9 cellular contexts compared by ENCODE assay signal in the genomic region with DNA sequence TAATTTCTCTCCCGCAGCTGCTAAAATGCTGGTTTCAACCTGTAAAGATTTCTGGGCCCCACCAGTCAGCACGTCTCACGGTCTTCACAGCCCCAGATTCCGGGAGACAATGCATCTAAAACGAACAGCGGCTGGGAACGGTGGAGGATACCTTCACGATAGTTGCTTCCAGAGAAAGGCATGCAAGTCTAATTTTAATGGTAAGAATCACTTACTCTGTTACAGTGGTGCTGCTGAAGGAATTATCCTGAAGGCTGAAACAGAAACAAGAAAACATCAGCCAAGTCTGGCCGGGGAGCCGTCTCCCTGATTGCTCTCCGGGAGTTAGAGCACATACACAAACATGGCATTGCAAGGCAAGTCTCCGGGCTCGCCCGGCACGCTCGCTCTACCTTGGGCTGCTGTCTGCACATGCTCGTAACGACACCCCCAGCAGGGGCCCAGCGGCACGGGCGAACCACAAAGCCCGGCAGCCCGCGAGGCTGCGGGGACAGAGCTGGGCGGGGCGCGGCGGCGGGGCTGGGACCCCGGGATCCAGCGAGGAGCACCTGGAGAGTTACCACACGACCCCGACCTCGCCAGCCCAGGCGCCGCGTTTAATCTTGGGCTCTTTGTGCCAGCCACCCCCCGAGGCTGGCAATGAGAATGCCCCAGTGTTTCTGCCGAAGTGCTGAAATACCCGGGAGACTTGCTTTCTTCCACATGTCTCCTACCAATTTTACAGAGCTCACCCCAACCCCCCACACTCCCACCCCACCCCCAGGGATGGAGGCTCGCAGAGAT. TPM values are rescaled to one million over a fixed set of nuclear protein-coding genes. Genes with fewer than 3 reads are reported as not detected.
DNase-seq lines count a peak whose midpoint lies in the region; ATAC-seq, FAIRE-seq and TF ChIP-seq lines count a peak whose summit lies in the region.
"Had no signal": no experiment of that assay in that cellular context is flagged by ENCODE, and none has a peak within 500 bp of the region (broad histone marks: within the 10 kb centered on the region; RNA-seq: fewer than 3 reads in every experiment).

A gene (minus strand): TSS at position 366 of the 783 bp plus-strand sequence. CDS start 89 bp downstream, at position 277.

- peaks cover 34% of the 10 kb centered on the region for H3K27me3 Mint-ChIP-seq in activated T-cell treated with anti-CD3 and anti-CD28 coated beads, Interleukin-2, amount 50 U/mL, for 24 hours

- no peak within 1 kb of the TSS for H3K27ac Mint-ChIP-seq in activated T-cell treated with anti-CD3 and anti-CD28 coated beads, Interleukin-2, amount 50 U/mL, for 24 hours

- peak within 1 kb of the TSS; percentile 99 for H3K27ac ChIP-seq in neural cell (ENCODE audit: low read length)
- H3K27ac ChIP-seq: neutrophil had no signal

- peak within 1 kb of the TSS; percentile 72 for H3K4me3 ChIP-seq in neural cell (ENCODE audit: low read length)

- no peaks in the 10 kb centered on the region for H3K27me3 ChIP-seq in neural cell (ENCODE audit: insufficient read depth, low read depth, low read length)

- no peaks in the 10 kb centered on the region for H3K9me2 ChIP-seq in neural cell (ENCODE audit: insufficient read depth, low read length)

- no peak for TF ChIP-seq CTCF in neural cell (IDR thresholded peaks at IDR 0.05; ENCODE audit: poor library complexity, severe bottlenecking)

- H3K79me2 ChIP-seq in neural cell (replicated peaks; ENCODE audit: insufficient read depth, low read length): peaks cover 51% of the 10 kb centered on the region

- peak; percentile 69 for ATAC-seq in GM18511 (IDR thresholded peaks at IDR 0.05; ENCODE audit: unreplicated experiment)

- TF ChIP-seq RAD21 in neural cell (conservative IDR thresholded peaks at IDR 0.05): no peak

- in situ Hi-C loops in ACHN (cut with HindIII; ENCODE audit: low pct_ligation_motif_present, low pct_unique_long_range_greater_than_20kb, low sequenced_read_pairs): no loop called here

- H4K20me1 ChIP-seq in neural cell (ENCODE audit: insufficient read depth): no peaks in the 10 kb centered on the region

- DNase-seq in ACHN (peak; percentile 28), NCI-H1694 (lab: John Stamatoyannopoulos, UW) (peak; percentile 70), frontal cortex (ENCODE audit: low spot score in 2 of 2) (peak; percentile 36 to 45), MV-4-11 (lab: John Stamatoyannopoulos, UW) (no peak), OCI-M2 (lab: John Stamatoyannopoulos, UW; ENCODE audit: unreplicated experiment) (no peak)
- DNase-seq in activated T-cell treated with anti-CD3 and anti-CD28 coated beads, Interleukin-2, amount 50 U/mL, for 24 hours: peak; percentile 31

- H3K9me3 ChIP-seq in neural cell (ENCODE audit: low read length): no peaks in the 10 kb centered on the region
- H3K9me3 ChIP-seq: neutrophil had no signal

- peaks cover 9% of the 10 kb centered on the region for H3F3A ChIP-seq in neural cell (ENCODE audit: insufficient read depth, low read length, poor library complexity, severe bottlenecking)

- peak within 1 kb of the TSS; percentile 85 for H3K9ac ChIP-seq in neural cell (ENCODE audit: low read length)

- H3K4me1 Mint-ChIP-seq in activated T-cell treated with anti-CD3 and anti-CD28 coated beads, Interleukin-2, amount 50 U/mL, for 24 hours (ENCODE audit: low read depth): peaks cover 13% of the 10 kb centered on the region

- H3K36me3 ChIP-seq in neural cell (ENCODE audit: insufficient read depth, low read length): no peaks in the 10 kb centered on the region
- H3K36me3 ChIP-seq: neutrophil had no signal

- FAIRE-seq in frontal cortex (lab: Jason Lieb, UNC): no peak

- peak within 1 kb of the TSS; percentile 50 for H3K4me3 Mint-ChIP-seq in activated T-cell treated with anti-CD3 and anti-CD28 coated beads, Interleukin-2, amount 50 U/mL, for 24 hours

- peak; percentile 49 for TF ChIP-seq EP300 in neural cell (conservative IDR thresholded peaks at IDR 0.05; ENCODE audit: poor library complexity, severe bottlenecking)

- H3K9me3 Mint-ChIP-seq in activated T-cell treated with anti-CD3 and anti-CD28 coated beads, Interleukin-2, amount 50 U/mL, for 24 hours: no peaks in the 10 kb centered on the region

- no peaks in the 10 kb centered on the region for H3K36me3 Mint-ChIP-seq in activated T-cell treated with anti-CD3 and anti-CD28 coated beads, Interleukin-2, amount 50 U/mL, for 24 hours (ENCODE audit: low read depth)

- H2AFZ ChIP-seq in neural cell (ENCODE audit: low read depth, low read length): peak within 1 kb of the TSS; percentile 41

- H3K4me2 ChIP-seq in neural cell (ENCODE audit: low read length): peak within 1 kb of the TSS; percentile 100

TF ChIP-seq in neural cell, 6 proteins besides CTCF, POLR2A, EP300 and RAD21:
- TF ChIP-seq EZH2 (IDR thresholded peaks at IDR 0.05; ENCODE audit: borderline replicate concordance, insufficient read depth, low read length, poor library complexity, severe bottlenecking): no peak
- TF ChIP-seq, protein P1, sequence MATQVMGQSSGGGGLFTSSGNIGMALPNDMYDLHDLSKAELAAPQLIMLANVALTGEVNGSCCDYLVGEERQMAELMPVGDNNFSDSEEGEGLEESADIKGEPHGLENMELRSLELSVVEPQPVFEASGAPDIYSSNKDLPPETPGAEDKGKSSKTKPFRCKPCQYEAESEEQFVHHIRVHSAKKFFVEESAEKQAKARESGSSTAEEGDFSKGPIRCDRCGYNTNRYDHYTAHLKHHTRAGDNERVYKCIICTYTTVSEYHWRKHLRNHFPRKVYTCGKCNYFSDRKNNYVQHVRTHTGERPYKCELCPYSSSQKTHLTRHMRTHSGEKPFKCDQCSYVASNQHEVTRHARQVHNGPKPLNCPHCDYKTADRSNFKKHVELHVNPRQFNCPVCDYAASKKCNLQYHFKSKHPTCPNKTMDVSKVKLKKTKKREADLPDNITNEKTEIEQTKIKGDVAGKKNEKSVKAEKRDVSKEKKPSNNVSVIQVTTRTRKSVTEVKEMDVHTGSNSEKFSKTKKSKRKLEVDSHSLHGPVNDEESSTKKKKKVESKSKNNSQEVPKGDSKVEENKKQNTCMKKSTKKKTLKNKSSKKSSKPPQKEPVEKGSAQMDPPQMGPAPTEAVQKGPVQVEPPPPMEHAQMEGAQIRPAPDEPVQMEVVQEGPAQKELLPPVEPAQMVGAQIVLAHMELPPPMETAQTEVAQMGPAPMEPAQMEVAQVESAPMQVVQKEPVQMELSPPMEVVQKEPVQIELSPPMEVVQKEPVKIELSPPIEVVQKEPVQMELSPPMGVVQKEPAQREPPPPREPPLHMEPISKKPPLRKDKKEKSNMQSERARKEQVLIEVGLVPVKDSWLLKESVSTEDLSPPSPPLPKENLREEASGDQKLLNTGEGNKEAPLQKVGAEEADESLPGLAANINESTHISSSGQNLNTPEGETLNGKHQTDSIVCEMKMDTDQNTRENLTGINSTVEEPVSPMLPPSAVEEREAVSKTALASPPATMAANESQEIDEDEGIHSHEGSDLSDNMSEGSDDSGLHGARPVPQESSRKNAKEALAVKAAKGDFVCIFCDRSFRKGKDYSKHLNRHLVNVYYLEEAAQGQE (IDR thresholded peaks at IDR 0.05; ENCODE audit: borderline replicate concordance): peak; percentile 86
- no peak for TF ChIP-seq TAF1 (IDR thresholded peaks at IDR 0.05; ENCODE audit: low read depth)
- peak; percentile 88 for TF ChIP-seq MXI1 (conservative IDR thresholded peaks at IDR 0.05; ENCODE audit: poor library complexity, severe bottlenecking)
- TF ChIP-seq POLR2AphosphoS5 (IDR thresholded peaks at IDR 0.05): peak; percentile 82
- peak; percentile 57 for TF ChIP-seq SMC3 (conservative IDR thresholded peaks at IDR 0.05; ENCODE audit: poor library complexity)
TF ChIP-seq in neural cell: peak in this region for 4.

RNA-seq across cellular contexts. Expression of the gene that starts here (rescaled TPM):
- total RNA-seq in frontal cortex: 20.8 TPM
- 89.3 and 92.7 TPM in 2 replicates for polyA plus RNA-seq in neural cell
- polyA minus RNA-seq in neural cell: 198 and 231 TPM in 2 replicates

Comparison
In these comparisons a context has a peak if more than half of its experiments do, and no peak if none do; other contexts are left out.
1. DNase-seq: peak in ACHN (single experiment), NCI-H1694 (single experiment), activated T-cell treated with anti-CD3 and anti-CD28 coated beads, Interleukin-2, amount 50 U/mL, for 24 hours (single experiment) and frontal cortex (2 of 2); none in MV-4-11 (single experiment) and OCI-M2 (single experiment).